ENCODE assay signal across 11 cellular contexts in the genomic region with DNA sequence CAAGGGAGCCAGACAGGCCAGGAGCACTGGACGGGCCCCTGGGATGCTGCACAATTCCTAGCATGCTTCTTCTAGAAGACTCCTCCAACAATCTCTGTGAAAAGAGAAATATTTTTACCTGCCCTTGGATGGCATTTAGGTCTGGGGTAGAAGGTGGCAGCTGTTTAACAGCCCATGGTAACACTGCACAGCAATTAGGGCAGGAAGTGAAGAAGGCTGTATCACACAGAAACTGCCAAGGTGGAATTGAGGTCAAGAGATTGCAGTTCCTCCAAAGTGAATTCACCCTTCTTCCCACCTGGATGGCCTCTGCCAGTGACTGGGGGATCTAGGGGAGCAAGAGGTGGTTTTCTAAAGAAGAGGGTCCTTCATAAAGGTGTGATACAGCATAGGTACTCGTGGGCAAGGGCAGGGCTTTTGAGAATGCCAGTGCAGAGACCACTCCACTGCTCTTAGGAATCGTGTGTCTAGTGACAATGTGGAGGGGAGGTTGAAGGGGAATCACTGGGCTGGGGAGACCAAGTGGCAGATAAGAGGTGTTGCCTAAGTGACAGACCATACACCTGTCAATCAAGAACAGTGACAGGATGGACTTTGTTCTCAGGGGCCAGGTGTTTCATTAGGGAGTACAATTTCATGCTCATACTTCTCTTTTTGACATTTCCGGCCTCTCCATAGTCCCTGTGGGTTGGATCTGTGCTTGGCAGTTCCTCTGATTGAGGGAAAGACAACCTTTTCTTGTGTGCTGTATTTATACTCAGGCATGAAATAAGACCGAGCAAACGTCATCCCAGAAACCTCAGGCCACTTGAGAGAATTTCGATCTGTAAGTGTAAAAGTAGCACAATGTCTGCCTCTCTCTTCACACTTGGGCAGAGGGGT.
A peak's percentile ranks its signal among the peaks of the same experiment; 100 is the strongest.
DNase-seq lines count a peak whose midpoint lies in the region; ATAC-seq and TF ChIP-seq lines count a peak whose summit lies in the region.
"Had no signal": no experiment of that assay in that cellular context is flagged by ENCODE, and none has a peak within 500 bp of the region (broad histone marks: within the 10 kb centered on the region; RNA-seq: fewer than 3 reads in every experiment).

No MANE protein-coding gene starts in this region.

- ATAC-seq in DND-41 (ENCODE audit: insufficient read depth, low read depth) (peak; percentile 49; the same call in 1 of the 3 replicates), GM19324 (IDR thresholded peaks at IDR 0.05; ENCODE audit: low FRiP score, unreplicated experiment) (peak; percentile 77), HG02981 (IDR thresholded peaks at IDR 0.05; ENCODE audit: unreplicated experiment) (peak; percentile 73)

- peaks cover 5% of the 10 kb centered on the region for H3K36me3 Mint-ChIP-seq in activated T-helper 1 cell treated with anti-CD3 and anti-CD28 coated beads, Interleukin-12 subunit alpha, Interleukin-12 subunit beta, Interleukin-2, Interleukin-4 antibody, amounts not matched to agents 30 ng/mL and 10 ng/mL and 1 ng/mL, durations not matched to agents 14 hours and 24 hours and 36 hours (ENCODE audit: low read depth)
- H3K36me3 Mint-ChIP-seq: activated naive CD8-positive, alpha-beta T cell had no signal

- H3K9me3 ChIP-seq in DND-41 (ENCODE audit: insufficient read depth, low read length, severe bottlenecking): no peaks in the 10 kb centered on the region
- H3K9me3 ChIP-seq: thyroid gland had no signal

- no peak overlapping the region for H2AFZ ChIP-seq in DND-41 (ENCODE audit: low read depth, low read length)

- no peaks in the 10 kb centered on the region for H3K27me3 ChIP-seq in DND-41 (ENCODE audit: insufficient read depth, low read length, poor library complexity)
- H3K27me3 ChIP-seq: thyroid gland had no signal

- peaks cover 40% of the 10 kb centered on the region for H3K4me1 Mint-ChIP-seq in activated T-helper 1 cell treated with anti-CD3 and anti-CD28 coated beads, Interleukin-12 subunit alpha, Interleukin-12 subunit beta, Interleukin-2, Interleukin-4 antibody, amounts not matched to agents 30 ng/mL and 10 ng/mL and 1 ng/mL, durations not matched to agents 14 hours and 24 hours and 36 hours (ENCODE audit: low read depth)

- no peaks in the 10 kb centered on the region for H4K20me1 ChIP-seq in DND-41 (ENCODE audit: insufficient read depth, low read length)

- no peaks in the 10 kb centered on the region for H3K79me2 ChIP-seq in DND-41 (ENCODE audit: insufficient read depth, low read length)

- DNase-seq in DND-41 (no peak), NCI-H446 (lab: John Stamatoyannopoulos, UW) (no peak), SK-N-DZ (ENCODE audit: low spot score) (no peak), cerebellar cortex (ENCODE audit: low spot score) (no peak), GOT3 (lab: John Stamatoyannopoulos, UW) (no peak)
- no peak for DNase-seq in activated T-helper 1 cell treated with anti-CD3 and anti-CD28 coated beads, Interleukin-12 subunit alpha, Interleukin-12 subunit beta, Interleukin-2, Interleukin-4 antibody, amounts not matched to agents 30 ng/mL and 10 ng/mL and 1 ng/mL, durations not matched to agents 14 hours and 24 hours and 36 hours (ENCODE audit: low spot score)
- DNase-seq: thyroid gland had no signal

- intact Hi-C loops in activated T-helper 1 cell treated with anti-CD3 and anti-CD28 coated beads, Interleukin-12 subunit alpha, Interleukin-12 subunit beta, Interleukin-2, Interleukin-4 antibody, amounts not matched to agents 30 ng/mL and 10 ng/mL and 1 ng/mL, durations not matched to agents 14 hours and 24 hours and 36 hours (cut with micrococcal nuclease): loop anchor here (5.0 kb wide), 1 partner anchor 833 kb away; no protein-coding TSS in a partner anchor

- H3K9ac ChIP-seq in DND-41 (ENCODE audit: low read depth, low read length): no peak overlapping the region

- H3K36me3 ChIP-seq in DND-41 (ENCODE audit: insufficient read depth, low read length): no peaks in the 10 kb centered on the region
- H3K36me3 ChIP-seq: thyroid gland had no signal

- H3K27me3 Mint-ChIP-seq in activated T-helper 1 cell treated with anti-CD3 and anti-CD28 coated beads, Interleukin-12 subunit alpha, Interleukin-12 subunit beta, Interleukin-2, Interleukin-4 antibody, amounts not matched to agents 30 ng/mL and 10 ng/mL and 1 ng/mL, durations not matched to agents 14 hours and 24 hours and 36 hours (ENCODE audit: insufficient read depth): no peaks in the 10 kb centered on the region
- H3K27me3 Mint-ChIP-seq: activated naive CD8-positive, alpha-beta T cell had no signal

- TF ChIP-seq CTCF in DND-41 (IDR thresholded peaks at IDR 0.05; ENCODE audit: borderline replicate concordance, extremely low read depth, low read length, poor library complexity, severe bottlenecking): no peak

- H3K27ac Mint-ChIP-seq in activated T-helper 1 cell treated with anti-CD3 and anti-CD28 coated beads, Interleukin-12 subunit alpha, Interleukin-12 subunit beta, Interleukin-2, Interleukin-4 antibody, amounts not matched to agents 30 ng/mL and 10 ng/mL and 1 ng/mL, durations not matched to agents 14 hours and 24 hours and 36 hours: peak overlapping the region; percentile 52
- H3K27ac Mint-ChIP-seq: activated naive CD8-positive, alpha-beta T cell had no signal

- peaks cover 4% of the 10 kb centered on the region for H3K9me3 Mint-ChIP-seq in activated T-helper 1 cell treated with anti-CD3 and anti-CD28 coated beads, Interleukin-12 subunit alpha, Interleukin-12 subunit beta, Interleukin-2, Interleukin-4 antibody, amounts not matched to agents 30 ng/mL and 10 ng/mL and 1 ng/mL, durations not matched to agents 14 hours and 24 hours and 36 hours

- H3K4me1 ChIP-seq in DND-41 (ENCODE audit: insufficient read depth, low read length): no peaks in the 10 kb centered on the region
- H3K4me1 ChIP-seq: thyroid gland had no signal

- H3K27ac ChIP-seq in DND-41 (ENCODE audit: low read length): no peak overlapping the region
- H3K27ac ChIP-seq: thyroid gland had no signal

- no peak overlapping the region for H3K4me3 Mint-ChIP-seq in activated T-helper 1 cell treated with anti-CD3 and anti-CD28 coated beads, Interleukin-12 subunit alpha, Interleukin-12 subunit beta, Interleukin-2, Interleukin-4 antibody, amounts not matched to agents 30 ng/mL and 10 ng/mL and 1 ng/mL, durations not matched to agents 14 hours and 24 hours and 36 hours
- H3K4me3 Mint-ChIP-seq: activated naive CD8-positive, alpha-beta T cell had no signal

- H3K4me2 ChIP-seq in DND-41 (ENCODE audit: insufficient read depth, low read length): no peak overlapping the region

- H3K4me3 ChIP-seq in DND-41 (ENCODE audit: low read depth in 1 of 2, low read length in 2 of 2): no peak overlapping the region
- H3K4me3 ChIP-seq: lung, thyroid gland had no signal
